8 cellular contexts compared by ENCODE assay signal in the genomic region with DNA sequence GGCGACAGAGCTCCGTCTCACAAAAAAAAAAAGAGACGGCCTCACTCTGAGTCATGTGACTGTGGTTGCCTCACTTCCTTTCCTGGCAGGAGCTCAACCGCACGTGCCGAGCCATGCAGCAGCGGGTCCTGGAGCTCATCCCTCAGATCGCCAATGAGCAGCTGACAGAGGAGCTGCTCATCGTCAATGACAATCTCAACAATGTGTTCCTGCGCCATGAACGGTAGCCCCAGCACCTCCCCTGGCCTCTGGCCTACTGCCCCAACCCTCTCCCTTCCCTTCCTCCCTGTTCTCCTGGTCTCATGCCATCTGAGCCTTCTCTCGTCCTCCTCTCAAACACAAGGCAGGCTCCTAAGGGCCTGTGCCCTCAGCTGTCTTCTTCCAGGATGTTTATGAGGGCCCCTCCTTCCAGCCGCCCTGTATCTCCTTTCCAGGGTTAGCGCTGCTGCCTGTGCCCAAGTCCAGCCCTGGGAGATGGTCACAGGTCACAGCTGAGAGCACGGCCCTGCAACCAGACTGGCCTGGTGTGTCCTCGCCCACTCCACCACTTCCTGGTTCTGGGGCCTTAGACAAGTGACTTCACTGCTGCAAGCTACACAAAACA. TPM values are rescaled to one million over a fixed set of nuclear protein-coding genes. Genes with fewer than 3 reads are reported as not detected.
DNase-seq lines count a peak whose midpoint lies in the region; ATAC-seq and TF ChIP-seq lines count a peak whose summit lies in the region.

No MANE protein-coding gene starts in this region.

- TF ChIP-seq POLR2A in transverse colon (IDR thresholded peaks at IDR 0.05) = no peak

- in situ Hi-C loops in transverse colon (cut with MboI; ENCODE audit: low pct_ligation_motif_present in 1 of 4, low pct_unique_long_range_greater_than_20kb in 1 of 4, low sequenced_read_pairs in 3 of 4) = no loop called here

- peak overlapping the region; percentile 76 to 83 for H3K27ac Mint-ChIP-seq in natural killer cell

- peak; percentile 46 to 66 (median 54) for ATAC-seq in natural killer cell
- ATAC-seq in HG03175 (IDR thresholded peaks at IDR 0.05; ENCODE audit: unreplicated experiment) = no peak

- no peaks in the 10 kb centered on the region for H3K36me3 Mint-ChIP-seq in natural killer cell

- H3K4me3 Mint-ChIP-seq in natural killer cell = peak overlapping the region; percentile 57

- peak overlapping the region; percentile 71 to 84 (median 76) for H3K27ac ChIP-seq in transverse colon

- no peaks in the 10 kb centered on the region for H3K9me3 Mint-ChIP-seq in natural killer cell

- H3K36me3 ChIP-seq in transverse colon = peaks cover 0 to 57% (median 20%) of the 10 kb centered on the region in 4 donors

- WGBS in transverse colon (ENCODE audit: low coverage in 1 of 2), 2 donors = 52% methylated on average over 16 of the region's 16 CpGs; no CpG with 5 or more reads in 1 of the 2 donors

- intact Hi-C loops in natural killer cell (cut with micrococcal nuclease) (no loop called here), transverse colon (cut with DNase I; ENCODE audit: low total_unique reads) (no loop called here)

- no peaks in the 10 kb centered on the region for H3K27me3 ChIP-seq in transverse colon

- peaks cover 6 to 12% of the 10 kb centered on the region in 2 donors for H3K4me1 Mint-ChIP-seq in natural killer cell

- TF ChIP-seq EP300 in transverse colon (IDR thresholded peaks at IDR 0.05; ENCODE audit: low read depth) = peak; percentile 81

- no peaks in the 10 kb centered on the region for H3K27me3 Mint-ChIP-seq in natural killer cell (ENCODE audit: low read depth in 2 of 2)

- H3K4me1 ChIP-seq in transverse colon = peaks cover 0 to 14% (median 6%) of the 10 kb centered on the region in 4 donors

- peak overlapping the region; percentile 56 for H3K4me3 ChIP-seq in Jurkat, Clone E6-1 (ENCODE audit: low read length)
- no peak overlapping the region for H3K4me3 ChIP-seq in transverse colon

- H3K9me3 ChIP-seq in transverse colon = no peaks in the 10 kb centered on the region

- DNase-seq in Jurkat, Clone E6-1 (ENCODE audit: low read depth, low spot score) = peak; percentile 88
- DNase-seq in activated CD4-positive, alpha-beta T cell treated with anti-CD3 and anti-CD28 coated beads for 24 hours (ENCODE audit: low read depth in 2 of 2) = peak; percentile 42 to 45
- peak; percentile 6 for DNase-seq in effector CD8-positive, alpha-beta T cell (lab: John Stamatoyannopoulos, UW)
- no peak for DNase-seq in natural killer cell
- peak; percentile 80 for DNase-seq in transverse colon
- DNase-seq in NCI-H345 treated with DMSO at 0.1 percent for 48 hours (lab: John Stamatoyannopoulos, UW; ENCODE audit: unreplicated experiment) = no peak
- DNase-seq in OCI-M1 (lab: John Stamatoyannopoulos, UW) = no peak

- TF ChIP-seq CTCF in natural killer cell (IDR thresholded peaks at IDR 0.05) (no peak), transverse colon (IDR thresholded peaks at IDR 0.05) (no peak)

RNA-seq across cellular contexts. Expression of gene TOM1, which starts 30.7 kb away (rescaled TPM):
- polyA plus RNA-seq in Jurkat, Clone E6-1 (2012; ENCODE audit: insufficient read depth, insufficient read length) = 23.6 TPM
- total RNA-seq in natural killer cell = 100 to 1,000 TPM; 102 to 132 (median 107) TPM
- total RNA-seq in transverse colon = 100 to 1,000 TPM in 2 of 4 donors, 10 to 100 TPM in 2; 56.3 to 183 (median 104) TPM

RNA-seq across cellular contexts. Expression of gene HMOX1, which starts 50.5 kb away (rescaled TPM):
- not detected for polyA plus RNA-seq in Jurkat, Clone E6-1 (2012; ENCODE audit: insufficient read depth, insufficient read length)
- total RNA-seq in natural killer cell (10 to 100 TPM in 2 of 3 donors, 1 to 10 TPM in 1; 7.5 to 61.6 (median 15.9) TPM), transverse colon (100 to 1,000 TPM in 1 of 4 donors, 10 to 100 TPM in 2, under 1 TPM in 1; 1.00 to 172 (median 42.7) TPM)

Comparison
In these comparisons a context has a peak if more than half of its experiments do, and no peak if none do; other contexts are left out.
1. DNase-seq: peak in Jurkat, Clone E6-1 (single experiment), activated CD4-positive, alpha-beta T cell treated with anti-CD3 and anti-CD28 coated beads for 24 hours (2 of 2), effector CD8-positive, alpha-beta T cell (single experiment) and transverse colon (single experiment); none in natural killer cell (single experiment), NCI-H345 treated with DMSO at 0.1 percent for 48 hours (single experiment) and OCI-M1 (single experiment).